Comparison of ENCODE assay signal across 15 cellular contexts in genomic region chr11:20238712-20239111, GRCh38.
DNase-seq lines count a peak whose midpoint lies in the region; ATAC-seq and TF ChIP-seq lines count a peak whose summit lies in the region.
"Had no signal": no experiment of that assay in that cellular context is flagged by ENCODE, and none has a peak within 500 bp of the region (broad histone marks: within the 10 kb centered on the region; RNA-seq: fewer than 3 reads in every experiment).

No MANE protein-coding gene starts in this region.

- H3K27me3 Mint-ChIP-seq in stimulated activated naive CD8-positive, alpha-beta T cell treated with anti-CD3 and anti-CD28 coated beads, Interleukin-15, amount 100 ng/mL, for 72 hours: peaks cover 27% of the 10 kb centered on the region
- H3K27me3 Mint-ChIP-seq: activated naive CD4-positive, alpha-beta T cell treated with anti-CD3 and anti-CD28 coated beads, Interleukin-2, amount 10 ng/mL, durations not matched to agents 7 days and 5 days had no signal

- peak overlapping the region in 1 of 2 donors; percentile 63 for H3K27ac Mint-ChIP-seq in stimulated activated naive CD8-positive, alpha-beta T cell treated with anti-CD3 and anti-CD28 coated beads, Interleukin-15, amount 100 ng/mL, for 72 hours
- H3K27ac Mint-ChIP-seq: activated naive CD4-positive, alpha-beta T cell treated with anti-CD3 and anti-CD28 coated beads, Interleukin-2, amount 10 ng/mL, durations not matched to agents 7 days and 5 days; memory B cell had no signal

- H3K4me1 Mint-ChIP-seq in stimulated activated naive CD8-positive, alpha-beta T cell treated with anti-CD3 and anti-CD28 coated beads, Interleukin-15, amount 100 ng/mL, for 72 hours: no peaks in the 10 kb centered on the region
- H3K4me1 Mint-ChIP-seq: activated naive CD4-positive, alpha-beta T cell treated with anti-CD3 and anti-CD28 coated beads, Interleukin-2, amount 10 ng/mL, durations not matched to agents 7 days and 5 days; memory B cell had no signal

- H3K4me3 Mint-ChIP-seq in stimulated activated naive CD8-positive, alpha-beta T cell treated with anti-CD3 and anti-CD28 coated beads, Interleukin-15, amount 100 ng/mL, for 72 hours: no peak overlapping the region
- H3K4me3 Mint-ChIP-seq: activated naive CD4-positive, alpha-beta T cell treated with anti-CD3 and anti-CD28 coated beads, Interleukin-2, amount 10 ng/mL, durations not matched to agents 7 days and 5 days; memory B cell had no signal

- ATAC-seq in stimulated activated naive CD8-positive, alpha-beta T cell treated with anti-CD3 and anti-CD28 coated beads, Interleukin-15, amount 100 ng/mL, for 72 hours: peak; percentile 9
- no peak for ATAC-seq in stimulated activated naive CD8-positive, alpha-beta T cell treated with anti-CD3 and anti-CD28 coated beads, Interleukin-15, Interleukin-2, amounts not matched to agents 100 U/mL and 50 U/mL, for 24 hours
- ATAC-seq in left colon (peak; percentile 99), SK-N-SH treated with all-trans-retinoic acid at 6 μM for 48 hours (no peak), GM18511 (IDR thresholded peaks at IDR 0.05; ENCODE audit: unreplicated experiment) (no peak), GM21423 (IDR thresholded peaks at IDR 0.05; ENCODE audit: unreplicated experiment) (no peak), GM21447 (IDR thresholded peaks at IDR 0.05; ENCODE audit: unreplicated experiment) (no peak)

- H3K9me3 Mint-ChIP-seq in stimulated activated naive CD8-positive, alpha-beta T cell treated with anti-CD3 and anti-CD28 coated beads, Interleukin-15, amount 100 ng/mL, for 72 hours: peaks cover 11 to 31% of the 10 kb centered on the region in 2 donors

- intact Hi-C loops in left colon (cut with DNase I, micrococcal nuclease): no loop called here

- DNase-seq in stimulated activated naive CD8-positive, alpha-beta T cell treated with anti-CD3 and anti-CD28 coated beads, Interleukin-15, amount 100 ng/mL, for 72 hours: no peak
- DNase-seq in stimulated activated naive CD8-positive, alpha-beta T cell treated with anti-CD3 and anti-CD28 coated beads, Interleukin-15, Interleukin-2, amounts not matched to agents 100 U/mL and 50 U/mL, for 24 hours: no peak
- DNase-seq in NCI-H2107 treated with DMSO at 0.1 percent for 48 hours (lab: John Stamatoyannopoulos, UW; ENCODE audit: unreplicated experiment) (peak; percentile 35), left colon (peak; percentile 66 to 72)
- DNase-seq: activated CD4-positive, alpha-beta T cell treated with anti-CD3 and anti-CD28 coated beads, Interleukin-2, amount 50 U/mL, for 1 hour; activated naive CD4-positive, alpha-beta T cell treated with anti-CD3 and anti-CD28 coated beads, Interleukin-2, amount 10 ng/mL, durations not matched to agents 7 days and 5 days; dermis blood vessel endothelial cell; erythroblast; NCI-H1048; NCI-H510A had no signal

TF ChIP-seq in SK-N-SH treated with all-trans-retinoic acid at 6 μM for 48 hours, 23 proteins besides CTCF, POLR2A, EP300 and RAD21:
- TF ChIP-seq ESRRG (CRISPR knock-in tag; IDR thresholded peaks at IDR 0.05): no peak
- no peak for TF ChIP-seq CREB5 (CRISPR knock-in tag; IDR thresholded peaks at IDR 0.05; ENCODE audit: low read depth)
- no peak for TF ChIP-seq PPARA (CRISPR knock-in tag; IDR thresholded peaks at IDR 0.05; ENCODE audit: borderline replicate concordance)
- no peak for TF ChIP-seq TSHZ2 (CRISPR knock-in tag; IDR thresholded peaks at IDR 0.05)
- no peak for TF ChIP-seq ISL1 (CRISPR knock-in tag; IDR thresholded peaks at IDR 0.05)
- no peak for TF ChIP-seq ZFP3 (CRISPR knock-in tag; IDR thresholded peaks at IDR 0.05)
- TF ChIP-seq GLIS3 (CRISPR knock-in tag; IDR thresholded peaks at IDR 0.05): no peak
- no peak for TF ChIP-seq CSRNP3 (CRISPR knock-in tag; IDR thresholded peaks at IDR 0.05)
- no peak for TF ChIP-seq ZNF70 (CRISPR knock-in tag; IDR thresholded peaks at IDR 0.05)
- TF ChIP-seq CSDC2 (CRISPR knock-in tag; IDR thresholded peaks at IDR 0.05): no peak
- no peak for TF ChIP-seq PATZ1 (CRISPR knock-in tag; IDR thresholded peaks at IDR 0.05; ENCODE audit: borderline replicate concordance)
- TF ChIP-seq RARB (CRISPR knock-in tag; IDR thresholded peaks at IDR 0.05): no peak
- TF ChIP-seq ZNF565 (CRISPR knock-in tag; conservative IDR thresholded peaks at IDR 0.05; ENCODE audit: low read depth): no peak
- TF ChIP-seq TCF4 (CRISPR knock-in tag; IDR thresholded peaks at IDR 0.05; ENCODE audit: borderline replicate concordance): no peak
- TF ChIP-seq ZFP30 (CRISPR knock-in tag; IDR thresholded peaks at IDR 0.05): no peak

Comparison
In these comparisons a context has a peak if more than half of its experiments do, and no peak if none do; other contexts are left out.
1. ATAC-seq: peak in stimulated activated naive CD8-positive, alpha-beta T cell treated with anti-CD3 and anti-CD28 coated beads, Interleukin-15, amount 100 ng/mL, for 72 hours (single experiment) and left colon (single experiment); none in stimulated activated naive CD8-positive, alpha-beta T cell treated with anti-CD3 and anti-CD28 coated beads, Interleukin-15, Interleukin-2, amounts not matched to agents 100 U/mL and 50 U/mL, for 24 hours (single experiment), SK-N-SH treated with all-trans-retinoic acid at 6 μM for 48 hours (single experiment), GM18511 (single experiment), GM21423 (single experiment) and GM21447 (single experiment).
2. DNase-seq: peak in NCI-H2107 treated with DMSO at 0.1 percent for 48 hours (single experiment) and left colon (2 of 2); none in stimulated activated naive CD8-positive, alpha-beta T cell treated with anti-CD3 and anti-CD28 coated beads, Interleukin-15, amount 100 ng/mL, for 72 hours (0 of 2) and stimulated activated naive CD8-positive, alpha-beta T cell treated with anti-CD3 and anti-CD28 coated beads, Interleukin-15, Interleukin-2, amounts not matched to agents 100 U/mL and 50 U/mL, for 24 hours (single experiment).